8 cellular contexts compared by ENCODE assay signal in the genomic region with DNA sequence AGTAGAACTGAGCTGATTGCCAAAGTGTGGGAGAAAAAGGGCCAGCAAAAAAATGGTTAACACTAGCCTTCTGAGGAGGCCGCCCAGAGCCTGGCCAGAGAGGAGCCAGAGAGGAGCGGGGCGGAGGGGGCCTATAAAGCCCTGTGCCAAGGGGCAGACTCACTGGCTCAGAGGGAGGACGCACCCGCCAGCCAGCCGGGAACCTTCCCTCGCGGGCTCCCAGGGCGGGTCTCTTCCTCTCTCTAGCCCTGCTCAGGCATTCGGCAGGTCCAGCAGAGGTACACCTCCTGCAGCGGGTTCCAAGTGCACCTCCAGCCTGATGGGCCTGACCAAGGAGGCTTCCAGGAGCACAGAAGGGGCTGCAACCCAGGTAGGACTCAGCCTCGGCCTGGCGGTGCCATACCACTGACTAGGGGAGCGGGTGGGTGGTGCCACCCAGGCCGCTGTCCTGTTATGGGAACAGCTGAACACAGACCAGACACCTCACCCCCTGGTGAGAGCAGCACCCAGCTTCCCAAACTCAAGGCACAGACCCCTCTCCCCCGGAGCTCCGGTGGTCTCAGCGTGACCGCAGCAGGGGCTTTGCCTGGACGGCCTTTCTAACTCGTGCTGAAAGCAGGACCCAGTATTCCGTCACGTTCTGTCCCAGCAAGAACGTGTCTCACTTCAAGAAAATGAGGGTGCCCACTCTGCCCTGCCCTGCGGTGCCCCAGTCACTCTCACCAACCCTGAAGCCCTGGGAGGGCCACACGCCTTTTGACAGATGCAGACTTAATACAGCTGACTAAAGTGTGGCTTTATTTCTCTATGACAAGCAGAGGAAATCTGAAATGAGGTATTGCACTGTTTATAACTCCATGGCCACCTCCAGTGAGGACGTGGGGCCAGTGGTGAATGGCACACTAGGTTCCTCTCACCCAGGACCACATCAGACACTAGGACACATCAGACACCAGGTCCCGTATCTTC. TPM values are rescaled to one million over a fixed set of nuclear protein-coding genes. Genes with fewer than 3 reads are reported as not detected.
DNase-seq lines count a peak whose midpoint lies in the region; ATAC-seq and TF ChIP-seq lines count a peak whose summit lies in the region.

A gene (plus strand): TSS at position 162 of the 969 bp plus-strand sequence. CDS start 3,616 bp downstream, outside the sequence.

- WGBS in H9 (ENCODE audit: extremely low coverage, insufficient read length, low lambda C conversion rate) = no CpG with 5 or more reads among the region's 28 CpGs
- 48% methylated on average over 27 of the region's 28 CpGs for WGBS in prostate gland

- H2AK5ac ChIP-seq in H9 (ENCODE audit: insufficient read length, low read length) = no peak within 1 kb of the TSS

- ATAC-seq in HG03025 (IDR thresholded peaks at IDR 0.05; ENCODE audit: low FRiP score, unreplicated experiment) = no peak

- H4K91ac ChIP-seq in H9 (ENCODE audit: insufficient read length, low read depth, low read length) = no peak within 1 kb of the TSS

- H3K9ac ChIP-seq in H9 (ENCODE audit: extremely low read depth, insufficient read length, low read length) = no peak within 1 kb of the TSS

- H3K9me3 ChIP-seq in H9 (ENCODE audit: control insufficient read depth, low read depth, low read length) (no peaks in the 10 kb centered on the region), prostate gland (no peaks in the 10 kb centered on the region)

- H3K4me1 Mint-ChIP-seq in H9 = peaks cover 20 to 22% of the 10 kb centered on the region in 2 experiments
- H3K4me1 Mint-ChIP-seq in activated T-helper 1 cell treated with anti-CD3 and anti-CD28 coated beads, Interleukin-12 subunit alpha, Interleukin-12 subunit beta, Interleukin-2, Interleukin-4 antibody, amounts not matched to agents 30 ng/mL and 10 ng/mL and 1 ng/mL, durations not matched to agents 14 hours and 24 hours and 36 hours (ENCODE audit: low read depth) = peaks cover 9% of the 10 kb centered on the region
- peaks cover 18% of the 10 kb centered on the region for H3K4me1 Mint-ChIP-seq in glutamatergic neuron (ENCODE audit: low read depth, unreplicated experiment)

- no peaks in the 10 kb centered on the region for H3K79me1 ChIP-seq in H9 (ENCODE audit: insufficient read depth, low read depth, low read length, poor library complexity, severe bottlenecking)

- no peak within 1 kb of the TSS for H3K23ac ChIP-seq in H9 (ENCODE audit: insufficient read length, low read depth, low read length)

- H3K36me3 Mint-ChIP-seq in H9 (ENCODE audit: insufficient read depth in 1 of 3, low read depth in 3 of 3) = peaks cover 0 to 11% (median 9%) of the 10 kb centered on the region in 3 experiments; a peak in 5 of 7 replicates
- no peaks in the 10 kb centered on the region for H3K36me3 Mint-ChIP-seq in activated T-helper 1 cell treated with anti-CD3 and anti-CD28 coated beads, Interleukin-12 subunit alpha, Interleukin-12 subunit beta, Interleukin-2, Interleukin-4 antibody, amounts not matched to agents 30 ng/mL and 10 ng/mL and 1 ng/mL, durations not matched to agents 14 hours and 24 hours and 36 hours (ENCODE audit: low read depth)
- no peaks in the 10 kb centered on the region for H3K36me3 Mint-ChIP-seq in glutamatergic neuron (ENCODE audit: unreplicated experiment)

- peak within 1 kb of the TSS; percentile 46 to 74 for H3K4me3 Mint-ChIP-seq in H9
- H3K4me3 Mint-ChIP-seq in activated T-helper 1 cell treated with anti-CD3 and anti-CD28 coated beads, Interleukin-12 subunit alpha, Interleukin-12 subunit beta, Interleukin-2, Interleukin-4 antibody, amounts not matched to agents 30 ng/mL and 10 ng/mL and 1 ng/mL, durations not matched to agents 14 hours and 24 hours and 36 hours = peak within 1 kb of the TSS; percentile 63
- H3K4me3 Mint-ChIP-seq in glutamatergic neuron (ENCODE audit: unreplicated experiment) = peak within 1 kb of the TSS; percentile 57

- H3K27me3 ChIP-seq in ACC112 (ENCODE audit: insufficient read depth, low read length) = no peaks in the 10 kb centered on the region
- no peaks in the 10 kb centered on the region for H3K27me3 ChIP-seq in H9 (ENCODE audit: insufficient read depth, low read length)
- no peaks in the 10 kb centered on the region for H3K27me3 ChIP-seq in prostate gland (replicated peaks; ENCODE audit: insufficient read depth)

- peak within 1 kb of the TSS; percentile 32; the same call in 1 of the 2 replicates for H3K14ac ChIP-seq in H9 (ENCODE audit: insufficient read depth, low read length)

- H3K27ac ChIP-seq in ACC112 (ENCODE audit: low read depth, low read length) (no peak within 1 kb of the TSS), H9 (ENCODE audit: insufficient read length, low read depth, low read length) (no peak within 1 kb of the TSS), prostate gland (peak within 1 kb of the TSS; percentile 22 to 42)

- peak within 1 kb of the TSS; percentile 36 for H3K4me2 ChIP-seq in H9 (ENCODE audit: insufficient read depth, insufficient read length, low read length)

- H4K20me1 ChIP-seq in H9 (ENCODE audit: control insufficient read depth, insufficient read depth, insufficient read length) = peaks cover 9% of the 10 kb centered on the region

- no peak within 1 kb of the TSS for H2BK12ac ChIP-seq in H9 (ENCODE audit: insufficient read length, low read depth, low read length)

- H2BK15ac ChIP-seq in H9 (ENCODE audit: low read depth, low read length) = no peak within 1 kb of the TSS

- H3K9me3 Mint-ChIP-seq in H9 = no peaks in the 10 kb centered on the region
- H3K9me3 Mint-ChIP-seq in activated T-helper 1 cell treated with anti-CD3 and anti-CD28 coated beads, Interleukin-12 subunit alpha, Interleukin-12 subunit beta, Interleukin-2, Interleukin-4 antibody, amounts not matched to agents 30 ng/mL and 10 ng/mL and 1 ng/mL, durations not matched to agents 14 hours and 24 hours and 36 hours = no peaks in the 10 kb centered on the region
- H3K9me3 Mint-ChIP-seq in glutamatergic neuron (ENCODE audit: unreplicated experiment) = peaks cover 5% of the 10 kb centered on the region

- TF ChIP-seq POLR2A in prostate gland (IDR thresholded peaks at IDR 0.05) = no peak

- H3K23me2 ChIP-seq in H9 (ENCODE audit: insufficient read length, low read depth, low read length, poor library complexity, severe bottlenecking) = peaks cover 3% of the 10 kb centered on the region

- intact Hi-C loops in activated T-helper 1 cell treated with anti-CD3 and anti-CD28 coated beads, Interleukin-12 subunit alpha, Interleukin-12 subunit beta, Interleukin-2, Interleukin-4 antibody, amounts not matched to agents 30 ng/mL and 10 ng/mL and 1 ng/mL, durations not matched to agents 14 hours and 24 hours and 36 hours (cut with micrococcal nuclease) = loop anchor here (1.0 to 2.0 kb wide), 2 partner anchors 49 to 89 kb away; no protein-coding TSS in a partner anchor
- intact Hi-C loops in prostate gland (cut with DNase I) = loop anchor here (1.0 to 5.0 kb wide), 2 partner anchors 35 to 89 kb away; no protein-coding TSS in a partner anchor

- peaks cover 30% of the 10 kb centered on the region for H3K4me1 ChIP-seq in ACC112 (ENCODE audit: control insufficient read depth, insufficient read depth, low read length, unreplicated experiment)
- H3K4me1 ChIP-seq in H9 (ENCODE audit: insufficient read depth, low read length) = peaks cover 2% of the 10 kb centered on the region; the same call in 1 of the 2 replicates
- peaks cover 5% of the 10 kb centered on the region for H3K4me1 ChIP-seq in prostate gland (replicated peaks)

- no peaks in the 10 kb centered on the region for H3K27me3 Mint-ChIP-seq in H9 (ENCODE audit: low read depth)
- peaks cover 2% of the 10 kb centered on the region for H3K27me3 Mint-ChIP-seq in activated T-helper 1 cell treated with anti-CD3 and anti-CD28 coated beads, Interleukin-12 subunit alpha, Interleukin-12 subunit beta, Interleukin-2, Interleukin-4 antibody, amounts not matched to agents 30 ng/mL and 10 ng/mL and 1 ng/mL, durations not matched to agents 14 hours and 24 hours and 36 hours (ENCODE audit: insufficient read depth)
- peaks cover 8% of the 10 kb centered on the region for H3K27me3 Mint-ChIP-seq in glutamatergic neuron (ENCODE audit: unreplicated experiment)

- H3K27ac Mint-ChIP-seq in H9 = peak within 1 kb of the TSS in 2 of 3 experiments; percentile 58 to 88; a peak in 3 of 7 replicates
- H3K27ac Mint-ChIP-seq in activated T-helper 1 cell treated with anti-CD3 and anti-CD28 coated beads, Interleukin-12 subunit alpha, Interleukin-12 subunit beta, Interleukin-2, Interleukin-4 antibody, amounts not matched to agents 30 ng/mL and 10 ng/mL and 1 ng/mL, durations not matched to agents 14 hours and 24 hours and 36 hours = no peak within 1 kb of the TSS
- no peak within 1 kb of the TSS for H3K27ac Mint-ChIP-seq in glutamatergic neuron (ENCODE audit: unreplicated experiment)

- no peak within 1 kb of the TSS for H3K56ac ChIP-seq in H9 (ENCODE audit: insufficient read length, low read depth, low read length)

- no peak within 1 kb of the TSS for H4K5ac ChIP-seq in H9 (ENCODE audit: insufficient read length, low read depth, low read length)

- no peak for TF ChIP-seq CTCF in H9 (conservative IDR thresholded peaks at IDR 0.05)
- TF ChIP-seq CTCF in glutamatergic neuron (IDR thresholded peaks at IDR 0.05; ENCODE audit: partially characterized antibody, unreplicated experiment) = no peak
- TF ChIP-seq CTCF in prostate gland (IDR thresholded peaks at IDR 0.05) = no peak

- H2BK5ac ChIP-seq in H9 (ENCODE audit: insufficient read length, low read length) = no peak within 1 kb of the TSS

- no peak within 1 kb of the TSS for H4K8ac ChIP-seq in H9 (replicated peaks; ENCODE audit: insufficient read length, low read depth, low read length)

- no peak within 1 kb of the TSS for H2BK20ac ChIP-seq in H9 (ENCODE audit: low read depth, low read length, poor library complexity, severe bottlenecking)

- no peak within 1 kb of the TSS for H3K4ac ChIP-seq in H9 (ENCODE audit: low read depth, low read length)

- H3K36me3 ChIP-seq in ACC112 (ENCODE audit: insufficient read depth, low read length) (no peaks in the 10 kb centered on the region), prostate gland (no peaks in the 10 kb centered on the region)

- H3K79me2 ChIP-seq in ACC112 (ENCODE audit: control insufficient read depth, insufficient read depth, low read length, unreplicated experiment) (peaks cover 2% of the 10 kb centered on the region), H9 (ENCODE audit: insufficient read depth, low read length) (no peaks in the 10 kb centered on the region)

- H2BK120ac ChIP-seq in H9 (ENCODE audit: low read depth, low read length, poor library complexity, severe bottlenecking) = no peak within 1 kb of the TSS

- no peak within 1 kb of the TSS for H3T11ph ChIP-seq in H9 (ENCODE audit: low read length)

- H3K18ac ChIP-seq in H9 (ENCODE audit: insufficient read length, low read depth, low read length) = no peak within 1 kb of the TSS

- DNase-seq in H9 (peak; percentile 60), glutamatergic neuron (peak; percentile 49), prostate gland (ENCODE audit: low spot score) (peak; percentile 72), NCI-H1092 treated with DMSO at 0.1 percent for 48 hours (lab: John Stamatoyannopoulos, UW) (no peak), MV-4-11 (lab: John Stamatoyannopoulos, UW) (no peak)
- no peak for DNase-seq in activated T-helper 1 cell treated with anti-CD3 and anti-CD28 coated beads, Interleukin-12 subunit alpha, Interleukin-12 subunit beta, Interleukin-2, Interleukin-4 antibody, amounts not matched to agents 30 ng/mL and 10 ng/mL and 1 ng/mL, durations not matched to agents 14 hours and 24 hours and 36 hours (ENCODE audit: low spot score)

- H3K4me3 ChIP-seq in ACC112 (ENCODE audit: low read depth, low read length) = peak within 1 kb of the TSS; percentile 79
- peak within 1 kb of the TSS; percentile 13 to 26 for H3K4me3 ChIP-seq in prostate gland

- H2AFZ ChIP-seq in ACC112 (ENCODE audit: low read length, unreplicated experiment) (no peak within 1 kb of the TSS), H9 (ENCODE audit: low read length) (no peak within 1 kb of the TSS)

RNA-seq across cellular contexts. Expression of the gene that starts here (rescaled TPM):
- total RNA-seq in H9 (2021) (0.22 TPM in 1 of 2 replicates, not detected in the other), glutamatergic neuron (ENCODE audit: unreplicated experiment) (0.59 TPM), prostate gland (10 to 100 TPM in 1 of 2 donors, 1 to 10 TPM in 1; 7.4 to 11.5 TPM)
- total RNA-seq in activated T-helper 1 cell treated with anti-CD3 and anti-CD28 coated beads, Interleukin-12 subunit alpha, Interleukin-12 subunit beta, Interleukin-2, Interleukin-4 antibody, amounts not matched to agents 30 ng/mL and 10 ng/mL and 1 ng/mL, durations not matched to agents 14 hours and 24 hours and 36 hours = not detected in 2 replicates

Comparison
In these comparisons a context has a peak if more than half of its experiments do, and no peak if none do; other contexts are left out.
1. Peak in DNase-seq and H3K4me2 ChIP-seq in H9; RNA of the gene not detected or under 1 TPM.
2. Peak in DNase-seq in glutamatergic neuron; RNA of the gene not detected or under 1 TPM.
3. H3K27ac ChIP-seq: peak in prostate gland (2 of 2); none in ACC112 (single experiment) and H9 (single experiment).
4. H3K27ac Mint-ChIP-seq: peak in H9 (2 of 3); none in activated T-helper 1 cell treated with anti-CD3 and anti-CD28 coated beads, Interleukin-12 subunit alpha, Interleukin-12 subunit beta, Interleukin-2, Interleukin-4 antibody, amounts not matched to agents 30 ng/mL and 10 ng/mL and 1 ng/mL, durations not matched to agents 14 hours and 24 hours and 36 hours (single experiment) and glutamatergic neuron (single experiment).
5. Peak in every context shown above with its lines, with median percentiles within 50 percentile points of each other: H3K4me3 Mint-ChIP-seq.